In genomic region chr5:107370569-107370968, GRCh38 we compare ENCODE assay signal across 20 cellular contexts.
"Had no signal": no experiment of that assay in that cellular context is flagged by ENCODE, and none has a peak within 500 bp of the region (broad histone marks: within the 10 kb centered on the region; RNA-seq: fewer than 3 reads in every experiment).

No MANE protein-coding gene starts in this region.

- DNase-seq: activated CD4-positive, alpha-beta T cell treated with anti-CD3 and anti-CD28 coated beads, Interleukin-2, amount 10 ng/mL, durations not matched to agents 7 days and 5 days; activated CD8-positive, alpha-beta T cell treated with anti-CD3 and anti-CD28 coated beads, Interleukin-2, amount 10 ng/mL, durations not matched to agents 7 days and 5 days; activated naive CD4-positive, alpha-beta T cell treated with Interleukin-2 at 50 U/mL for 16 hours; activated T-cell treated with anti-CD3 and anti-CD28 coated beads, Interleukin-2, amount 50 U/mL, for 24 hours; body of pancreas; cortex of kidney; effector CD4-positive, alpha-beta T cell; hypothalamus; kidney; left lung; naive B cell; small intestine; stimulated activated CD4-positive, alpha-beta T cell treated with anti-CD3 and anti-CD28 coated beads, Interleukin-4, amount 100 ng/mL, for 1 hour; T-cell; T1000; thyroid gland had no signal

- H3K4me3 ChIP-seq: body of pancreas, esophagus muscularis mucosa, left lung, thyroid gland had no signal

- H3K27me3 ChIP-seq: body of pancreas, esophagus muscularis mucosa, left lung, thyroid gland had no signal

- H3K4me1 ChIP-seq: body of pancreas, esophagus muscularis mucosa, thyroid gland had no signal

- FAIRE-seq: kidney, small intestine had no signal

- H3K27ac ChIP-seq: body of pancreas, esophagus muscularis mucosa, left lung, thyroid gland had no signal

- ATAC-seq: activated CD4-positive, CD25-positive, alpha-beta regulatory T cell treated with anti-CD3 and anti-CD28 coated beads, Interleukin-2, amount 50 U/mL, for 24 hours; activated CD8-positive, alpha-beta T cell treated with anti-CD3 and anti-CD28 coated beads, Interleukin-2, amount 10 ng/mL, durations not matched to agents 7 days and 5 days; body of pancreas; left lung; SK-N-SH treated with all-trans-retinoic acid at 6 μM for 48 hours; stimulated activated memory B cell treated with anti-CD40 and anti-IgM and Interleukin-4, amounts not matched to agents 10 μg/mL and 1 μg/mL and 100 μg/mL, for 72 hours; T-cell had no signal

- H3K9me3 ChIP-seq: body of pancreas, esophagus muscularis mucosa, left lung, thyroid gland had no signal

- H3K36me3 ChIP-seq: esophagus muscularis mucosa, left lung, thyroid gland had no signal
